ENCODE assay signal across 17 cellular contexts in genomic region chr11:11363674-11364073, GRCh38.
"Had no signal": no experiment of that assay in that cellular context is flagged by ENCODE, and none has a peak within 500 bp of the region (broad histone marks: within the 10 kb centered on the region; RNA-seq: fewer than 3 reads in every experiment).

No MANE protein-coding gene starts in this region.

- DNase-seq: KBM-7, MV-4-11, NCI-H1048, NCI-H1105, NCI-H1436 treated with DMSO at 0.1 percent for 48 hours, NCI-H187, NCI-H2029, NCI-H2171, NCI-H226, NCI-H446, NCI-H510A, NCI-H524 treated with DMSO at 0.1 percent for 48 hours, NCI-H774, RPMI8226, SHP77, SK-N-SH, SW 1271 had no signal

- H3K9me2 ChIP-seq: SK-N-SH had no signal

- H3K9me3 ChIP-seq: SK-N-SH had no signal

- H3K4me2 ChIP-seq: SK-N-SH had no signal
